In genomic region chr20:50379049-50379990, GRCh38 we compare ENCODE assay signal across 9 cellular contexts.
DNase-seq lines count a peak whose midpoint lies in the region; ATAC-seq and TF ChIP-seq lines count a peak whose summit lies in the region.
"Had no signal": no experiment of that assay in that cellular context is flagged by ENCODE, and none has a peak within 500 bp of the region (broad histone marks: within the 10 kb centered on the region; RNA-seq: fewer than 3 reads in every experiment).

No MANE protein-coding gene starts in this region.

- H3K4me3 ChIP-seq in RWPE2 (ENCODE audit: severe bottlenecking) = no peak overlapping the region
- H3K4me3 ChIP-seq in gastrocnemius medialis = peak overlapping the region; percentile 26 to 50 (median 40)

- H3K27ac ChIP-seq in RWPE2 (ENCODE audit: poor library complexity, severe bottlenecking) (peak overlapping the region; percentile 38), gastrocnemius medialis (peak overlapping the region; percentile 89 to 93 (median 92))

- DNase-seq in GOT3 (lab: John Stamatoyannopoulos, UW) (peak; percentile 44), RWPE2 (ENCODE audit: low spot score) (peak; percentile 93), glomerular endothelial cell (ENCODE audit: extremely low read depth, low read depth, low spot score) (peak; percentile 29), gastrocnemius medialis (peak; percentile 97 to 99), DMS53 treated with DMSO at 0.1 percent for 48 hours (lab: John Stamatoyannopoulos, UW; ENCODE audit: unreplicated experiment) (no peak), activated gamma-delta T cell treated with Interleukin-2 at 50 U/mL for 16 hours (no peak), GM19240 (ENCODE audit: insufficient read length, low spot score) (no peak)
- no peak for DNase-seq in effector CD8-positive, alpha-beta T cell (lab: John Stamatoyannopoulos, UW)
- DNase-seq: activated T-cell treated with anti-CD3 and anti-CD28 coated beads, Interleukin-2, amount 50 U/mL, for 48 hours had no signal

- TF ChIP-seq CTCF in RWPE2 (IDR thresholded peaks at IDR 0.05; ENCODE audit: poor library complexity, severe bottlenecking) (no peak), gastrocnemius medialis (IDR thresholded peaks at IDR 0.05 in 4 of 5, conservative IDR thresholded peaks at IDR 0.05 in 1 of 5) (no peak)

- intact Hi-C loops in gastrocnemius medialis (cut with DNase I; ENCODE audit: low total_unique reads) = loop anchor here (1.0 to 5.0 kb wide), 6 partner anchors 16 to 189 kb away; partner anchors contain the start of gene CEBPB

- no peaks in the 10 kb centered on the region for H3K36me3 ChIP-seq in RWPE2 (ENCODE audit: low read depth)
- no peaks in the 10 kb centered on the region for H3K36me3 ChIP-seq in gastrocnemius medialis

- in situ Hi-C loops in gastrocnemius medialis (cut with MboI; ENCODE audit: low sequenced_read_pairs in 4 of 4) = loop anchor here in 1 of 4 donors (25.0 kb wide), 1 partner anchor 92 kb away; no protein-coding TSS in a partner anchor

- H3K9me3 ChIP-seq in RWPE2 (ENCODE audit: severe bottlenecking) = no peaks in the 10 kb centered on the region
- H3K9me3 ChIP-seq in gastrocnemius medialis = no peaks in the 10 kb centered on the region

- peak; percentile 46 for ATAC-seq in RWPE2 (ENCODE audit: low read depth)
- ATAC-seq in gastrocnemius medialis = peak; percentile 89

- H3K4me1 ChIP-seq in RWPE2 (ENCODE audit: insufficient read depth, poor library complexity, severe bottlenecking) = peaks cover 36% of the 10 kb centered on the region
- peaks cover 30 to 42% of the 10 kb centered on the region in 2 donors for H3K4me1 ChIP-seq in gastrocnemius medialis

- peak; percentile 96 to 98 for TF ChIP-seq POLR2A in gastrocnemius medialis (IDR thresholded peaks at IDR 0.05)

- no peaks in the 10 kb centered on the region for H3K27me3 ChIP-seq in RWPE2 (ENCODE audit: insufficient read depth, poor library complexity, severe bottlenecking)
- no peaks in the 10 kb centered on the region for H3K27me3 ChIP-seq in gastrocnemius medialis

Comparison
In these comparisons a context has a peak if more than half of its experiments do, and no peak if none do; other contexts are left out.
1. DNase-seq: peak in GOT3 (single experiment), RWPE2 (single experiment), glomerular endothelial cell (single experiment) and gastrocnemius medialis (2 of 2); none in DMS53 treated with DMSO at 0.1 percent for 48 hours (single experiment), activated gamma-delta T cell treated with Interleukin-2 at 50 U/mL for 16 hours (single experiment), GM19240 (single experiment) and effector CD8-positive, alpha-beta T cell (single experiment).